1 cellular context compared by ENCODE assay signal in genomic region chr9:135561391-135562234, GRCh38.
TF ChIP-seq lines count a peak whose summit lies in the region.

Gene PAEP (plus strand): TSS chr9:135561756.

TF ChIP-seq in K562, 482 proteins besides CTCF, POLR2A, EP300 and RAD21:
- peak; percentile 53 for TF ChIP-seq ATF3 (IDR thresholded peaks at IDR 0.05)
- TF ChIP-seq ATF3 (CRISPR knock-in tag; conservative IDR thresholded peaks at IDR 0.05) = no peak
- TF ChIP-seq JUND (IDR thresholded peaks at IDR 0.05; ENCODE audit: borderline replicate concordance, low read depth, low read length) = peak; percentile 76
- no peak; the same call in 2 of the 3 replicates for TF ChIP-seq JUND (tag; IDR thresholded peaks at IDR 0.05; ENCODE audit: borderline replicate concordance, low read depth, low read length)
- peak; percentile 70; the same call in 1 of the 2 replicates for TF ChIP-seq JUN (IDR thresholded peaks at IDR 0.05; ENCODE audit: borderline replicate concordance, low read depth, low read length)
- TF ChIP-seq JUN (CRISPR knock-in tag; IDR thresholded peaks at IDR 0.05; ENCODE audit: borderline replicate concordance) = no peak
- peak; percentile 69 for TF ChIP-seq FOSL1 (tag; conservative IDR thresholded peaks at IDR 0.05)
- TF ChIP-seq, protein P1, sequence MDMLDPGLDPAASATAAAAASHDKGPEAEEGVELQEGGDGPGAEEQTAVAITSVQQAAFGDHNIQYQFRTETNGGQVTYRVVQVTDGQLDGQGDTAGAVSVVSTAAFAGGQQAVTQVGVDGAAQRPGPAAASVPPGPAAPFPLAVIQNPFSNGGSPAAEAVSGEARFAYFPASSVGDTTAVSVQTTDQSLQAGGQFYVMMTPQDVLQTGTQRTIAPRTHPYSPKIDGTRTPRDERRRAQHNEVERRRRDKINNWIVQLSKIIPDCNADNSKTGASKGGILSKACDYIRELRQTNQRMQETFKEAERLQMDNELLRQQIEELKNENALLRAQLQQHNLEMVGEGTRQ (CRISPR knock-in tag; IDR thresholded peaks at IDR 0.05) = peak; percentile 44
- peak; percentile 68 for TF ChIP-seq EGR1 (conservative IDR thresholded peaks at IDR 0.05)
- TF ChIP-seq POLR2AphosphoS2 (IDR thresholded peaks at IDR 0.05; ENCODE audit: low read length) = no peak
- TF ChIP-seq POLR2G (IDR thresholded peaks at IDR 0.05; ENCODE audit: low read depth, low read length) = peak; percentile 58; the same call in 1 of the 2 replicates
- TF ChIP-seq CHD1 (IDR thresholded peaks at IDR 0.05; ENCODE audit: low read length) = no peak
- TF ChIP-seq RBFOX2 (IDR thresholded peaks at IDR 0.05; ENCODE audit: low read depth, low read length) = peak; percentile 37; the same call in 1 of the 2 replicates
